Comparison of ENCODE assay signal across 11 cellular contexts in the genomic region with DNA sequence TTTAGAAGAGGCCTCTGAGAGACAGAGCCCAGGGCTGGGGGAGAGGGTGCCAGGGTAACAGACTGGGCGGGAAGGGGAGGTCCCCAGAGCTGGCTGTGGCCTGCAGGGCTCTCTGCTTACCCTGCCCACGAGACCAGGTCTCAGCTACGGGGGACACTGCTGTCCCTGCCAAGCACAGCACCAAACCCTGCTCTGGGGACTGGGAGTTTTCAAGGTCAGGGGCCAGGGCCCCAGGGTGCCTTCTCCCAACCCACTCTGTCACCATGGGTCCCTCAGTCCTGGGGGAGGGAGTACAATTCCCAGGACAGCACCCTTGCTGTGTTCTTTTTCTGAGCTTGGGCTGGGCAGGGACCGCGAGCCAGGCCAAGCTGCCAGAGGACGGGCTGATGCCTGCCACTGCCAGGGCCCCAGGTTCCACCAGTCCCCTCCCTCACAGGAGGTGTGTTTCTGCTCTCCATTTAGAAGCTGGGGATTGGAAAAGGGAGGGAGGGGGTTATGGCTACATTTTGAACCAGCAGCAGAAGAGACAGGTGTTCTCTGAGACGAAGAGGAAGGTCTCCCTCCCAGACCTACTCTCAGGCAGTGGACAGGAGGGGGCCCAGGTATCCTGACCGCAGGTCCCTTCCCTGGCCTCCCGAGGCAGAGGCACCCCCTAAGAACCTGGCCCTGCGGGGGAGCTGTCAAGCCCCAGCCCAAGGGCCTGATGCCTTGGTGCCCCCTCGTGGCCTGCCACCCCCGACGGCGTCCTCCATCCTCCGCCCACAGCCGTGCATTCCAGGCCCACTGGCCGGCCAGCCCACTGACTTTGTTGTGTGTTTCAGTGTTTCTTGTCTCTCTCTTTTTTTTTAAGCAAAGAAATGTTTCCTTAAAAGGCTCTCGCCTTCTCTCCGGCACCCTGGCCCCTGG.
DNase-seq lines count a peak whose midpoint lies in the region; ATAC-seq and TF ChIP-seq lines count a peak whose summit lies in the region.
"Had no signal": no experiment of that assay in that cellular context is flagged by ENCODE, and none has a peak within 500 bp of the region (broad histone marks: within the 10 kb centered on the region; RNA-seq: fewer than 3 reads in every experiment).

No MANE protein-coding gene starts in this region.

- no peaks in the 10 kb centered on the region for H3K36me3 Mint-ChIP-seq in osteocyte (ENCODE audit: unreplicated experiment)

- DNase-seq in NCI-H510A treated with DMSO at 0.1 percent for 48 hours (lab: John Stamatoyannopoulos, UW) (peak; percentile 14), NCI-H510A (lab: John Stamatoyannopoulos, UW) (no peak), left ventricle myocardium inferior (peak; percentile 67), osteocyte (ENCODE audit: extremely low spot score, unreplicated experiment) (no peak), aorta (peak; percentile 87 to 96), mesenteric fat pad (ENCODE audit: low spot score) (no peak)
- no peak for DNase-seq in activated naive CD4-positive, alpha-beta T cell treated with anti-CD3 and anti-CD28 coated beads, Interleukin-2, amount 50 U/mL, for 16 hours
- DNase-seq: 8988T; NCI-H446 treated with DMSO at 0.1 percent for 48 hours; stimulated activated CD4-positive, alpha-beta T cell treated with anti-CD3 and anti-CD28 coated beads, Interleukin-4, amount 100 ng/mL, for 4 hours had no signal

- H3K9me3 Mint-ChIP-seq in osteocyte (ENCODE audit: unreplicated experiment) = no peaks in the 10 kb centered on the region

- H3K36me3 ChIP-seq in left ventricle myocardium inferior = peaks cover 29% of the 10 kb centered on the region
- peaks cover 0 to 2% of the 10 kb centered on the region in 2 donors for H3K36me3 ChIP-seq in aorta (ENCODE audit: control insufficient read depth in 1 of 2, insufficient read depth in 2 of 2, low read length in 1 of 2)

- H3K4me1 Mint-ChIP-seq in osteocyte (ENCODE audit: unreplicated experiment) = peaks cover 71% of the 10 kb centered on the region

- peak; percentile 49 for TF ChIP-seq CTCF in left ventricle myocardium inferior (IDR thresholded peaks at IDR 0.05; ENCODE audit: borderline replicate concordance)
- peak; percentile 38 for TF ChIP-seq CTCF in osteocyte (IDR thresholded peaks at IDR 0.05)

- H3K9me3 ChIP-seq in left ventricle myocardium inferior (replicated peaks) (no peaks in the 10 kb centered on the region), aorta (ENCODE audit: control insufficient read depth, low read length) (no peaks in the 10 kb centered on the region)

- H3K4me3 ChIP-seq in left ventricle myocardium inferior (peak overlapping the region; percentile 50), aorta (ENCODE audit: low read length in 2 of 2) (no peak overlapping the region)

- WGBS in aorta, 2 donors = 2 to 7% methylated on average over 19 of the region's 19 CpGs

- no peaks in the 10 kb centered on the region for H3K27me3 Mint-ChIP-seq in osteocyte (ENCODE audit: unreplicated experiment)

- ATAC-seq in aorta (ENCODE audit: low FRiP score) (peak; percentile 75), GM19328 (IDR thresholded peaks at IDR 0.05; ENCODE audit: unreplicated experiment) (no peak)

- H3K27ac ChIP-seq in left ventricle myocardium inferior (replicated peaks) (peak overlapping the region; percentile 95), aorta (ENCODE audit: low read depth in 1 of 2, low read length in 2 of 2) (peak overlapping the region; percentile 95 to 98)

- no peaks in the 10 kb centered on the region for H3K27me3 ChIP-seq in left ventricle myocardium inferior (ENCODE audit: low read depth)
- no peaks in the 10 kb centered on the region for H3K27me3 ChIP-seq in aorta (ENCODE audit: control insufficient read depth in 1 of 2, insufficient read depth in 2 of 2, low read length in 1 of 2)

- peak overlapping the region; percentile 84 for H3K27ac Mint-ChIP-seq in osteocyte (ENCODE audit: unreplicated experiment)

- H3K4me1 ChIP-seq in left ventricle myocardium inferior (peaks cover 100% of the 10 kb centered on the region), aorta (ENCODE audit: control insufficient read depth in 1 of 2, insufficient read depth in 2 of 2, low read length in 2 of 2) (peaks cover 0 to 6% of the 10 kb centered on the region in 2 donors)

- intact Hi-C loops in left ventricle myocardium inferior (cut with micrococcal nuclease) = no loop called here
- intact Hi-C loops in aorta (cut with DNase I) = no loop called here

- H3K4me3 Mint-ChIP-seq in osteocyte (ENCODE audit: unreplicated experiment) = no peak overlapping the region

Comparison
In these comparisons a context has a peak if more than half of its experiments do, and no peak if none do; other contexts are left out.
1. DNase-seq: peak in NCI-H510A treated with DMSO at 0.1 percent for 48 hours (single experiment), left ventricle myocardium inferior (single experiment) and aorta (2 of 2); none in NCI-H510A (single experiment), osteocyte (single experiment), mesenteric fat pad (single experiment) and activated naive CD4-positive, alpha-beta T cell treated with anti-CD3 and anti-CD28 coated beads, Interleukin-2, amount 50 U/mL, for 16 hours (single experiment).